In genomic region chr20:14707865-14708574, GRCh38 we compare ENCODE assay signal across 27 cellular contexts.
"Had no signal": no experiment of that assay in that cellular context is flagged by ENCODE, and none has a peak within 500 bp of the region (broad histone marks: within the 10 kb centered on the region; RNA-seq: fewer than 3 reads in every experiment).

No MANE protein-coding gene starts in this region.

- H3K27ac Mint-ChIP-seq: activated CD8-positive, alpha-beta T cell treated with anti-CD3 and anti-CD28 coated beads for 36 hours; activated naive CD4-positive, alpha-beta T cell treated with anti-CD3 and anti-CD28 coated beads for 36 hours; activated naive CD8-positive, alpha-beta T cell treated with anti-CD3 and anti-CD28 coated beads, Interleukin-2, amount 50 U/mL, for 24 hours; effector memory CD8-positive, alpha-beta T cell; natural killer cell; stimulated activated naive B cell treated with anti-CD40 and anti-IgM and Interleukin-4, amounts not matched to agents 10 μg/mL and 1 μg/mL and 100 μg/mL, for 72 hours had no signal

- H3K4me1 Mint-ChIP-seq: activated naive CD8-positive, alpha-beta T cell treated with anti-CD3 and anti-CD28 coated beads, Interleukin-2, amount 50 U/mL, for 24 hours; natural killer cell had no signal

- DNase-seq: activated CD4-positive, alpha-beta T cell treated with anti-CD3 and anti-CD28 coated beads for 48 hours; activated CD4-positive, CD25-positive, alpha-beta regulatory T cell; activated CD8-positive, alpha-beta T cell treated with anti-CD3 and anti-CD28 coated beads for 36 hours; activated naive CD4-positive, alpha-beta T cell treated with anti-CD3 and anti-CD28 coated beads for 36 hours; activated naive CD8-positive, alpha-beta T cell treated with anti-CD3 and anti-CD28 coated beads, Interleukin-2, amount 50 U/mL, for 24 hours; activated T-cell treated with anti-CD3 and anti-CD28 coated beads, Interleukin-2, amount 50 U/mL, for 1 hour; dermis blood vessel endothelial cell; effector memory CD8-positive, alpha-beta T cell; foreskin melanocyte; glutamatergic neuron; hypothalamus; kidney; left ventricle myocardium superior; mesenchymal stem cell; natural killer cell; pancreas; sigmoid colon; spleen; stimulated activated CD4-positive, alpha-beta T cell treated with anti-CD3 and anti-CD28 coated beads, Interleukin-4, amount 100 ng/mL, for 4 hours; stimulated activated naive B cell treated with anti-CD40 and anti-IgM and Interleukin-4, amounts not matched to agents 10 μg/mL and 1 μg/mL and 100 μg/mL, for 72 hours; T-helper 1 cell; T-helper 9 cell; upper lobe of right lung had no signal

- H3K4me3 Mint-ChIP-seq: activated CD8-positive, alpha-beta T cell treated with anti-CD3 and anti-CD28 coated beads for 36 hours; activated naive CD4-positive, alpha-beta T cell treated with anti-CD3 and anti-CD28 coated beads for 36 hours; activated naive CD8-positive, alpha-beta T cell treated with anti-CD3 and anti-CD28 coated beads, Interleukin-2, amount 50 U/mL, for 24 hours; effector memory CD8-positive, alpha-beta T cell; natural killer cell; stimulated activated naive B cell treated with anti-CD40 and anti-IgM and Interleukin-4, amounts not matched to agents 10 μg/mL and 1 μg/mL and 100 μg/mL, for 72 hours had no signal

- H3K36me3 Mint-ChIP-seq: natural killer cell; stimulated activated naive B cell treated with anti-CD40 and anti-IgM and Interleukin-4, amounts not matched to agents 10 μg/mL and 1 μg/mL and 100 μg/mL, for 72 hours had no signal

- H3K27me3 ChIP-seq: ascending aorta, neutrophil, pancreas, sigmoid colon, spleen, upper lobe of right lung had no signal

- H3K9me3 Mint-ChIP-seq: stimulated activated naive B cell treated with anti-CD40 and anti-IgM and Interleukin-4, amounts not matched to agents 10 μg/mL and 1 μg/mL and 100 μg/mL, for 72 hours had no signal

- H3K9me3 ChIP-seq: ascending aorta, neutrophil, pancreas, sigmoid colon, thoracic aorta, upper lobe of right lung had no signal

- H3K27ac ChIP-seq: ascending aorta, neutrophil, pancreas, sigmoid colon, spleen, thoracic aorta, upper lobe of right lung had no signal

- H3K27me3 Mint-ChIP-seq: activated CD8-positive, alpha-beta T cell treated with anti-CD3 and anti-CD28 coated beads for 36 hours; activated naive CD8-positive, alpha-beta T cell treated with anti-CD3 and anti-CD28 coated beads, Interleukin-2, amount 50 U/mL, for 24 hours; effector memory CD8-positive, alpha-beta T cell; stimulated activated naive B cell treated with anti-CD40 and anti-IgM and Interleukin-4, amounts not matched to agents 10 μg/mL and 1 μg/mL and 100 μg/mL, for 72 hours had no signal

- H3K36me3 ChIP-seq: ascending aorta, neutrophil, pancreas, sigmoid colon, spleen, thoracic aorta, upper lobe of right lung had no signal

- H3K4me3 ChIP-seq: ascending aorta, pancreas, sigmoid colon, spleen, thoracic aorta, upper lobe of right lung had no signal

- ATAC-seq: activated CD8-positive, alpha-beta T cell treated with anti-CD3 and anti-CD28 coated beads for 36 hours; activated naive CD8-positive, alpha-beta T cell treated with anti-CD3 and anti-CD28 coated beads, Interleukin-2, amount 50 U/mL, for 24 hours; effector memory CD8-positive, alpha-beta T cell; left ventricle myocardium superior; natural killer cell; pancreas; SK-N-SH treated with all-trans-retinoic acid at 6 μM for 48 hours; upper lobe of right lung had no signal

- H3K4me1 ChIP-seq: ascending aorta, spleen had no signal
